Comparison of ENCODE assay signal across 29 cellular contexts in the genomic region with DNA sequence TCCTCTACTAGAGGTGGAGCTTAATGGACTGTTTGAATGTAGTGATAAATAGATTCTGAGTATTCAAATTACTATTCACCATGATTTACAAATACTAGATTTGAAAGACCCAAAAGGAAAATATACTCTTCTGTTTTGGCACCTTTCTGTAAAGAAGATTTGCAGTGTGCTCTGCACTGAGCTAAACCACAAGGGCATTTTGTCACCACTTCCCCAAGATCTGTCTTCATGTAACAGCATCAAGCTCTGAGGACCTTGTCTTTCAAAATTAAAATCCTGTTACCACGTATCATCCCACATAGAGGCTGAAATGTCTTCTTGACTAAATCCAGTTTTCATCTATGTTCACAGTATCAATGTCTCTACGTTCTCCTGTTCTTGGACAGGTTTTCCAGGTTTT. TPM values are rescaled to one million over a fixed set of nuclear protein-coding genes. Genes with fewer than 3 reads are reported as not detected.
"Had no signal": no experiment of that assay in that cellular context is flagged by ENCODE, and none has a peak within 500 bp of the region (broad histone marks: within the 10 kb centered on the region; RNA-seq: fewer than 3 reads in every experiment).

No MANE protein-coding gene starts in this region.

- H3K4me1 Mint-ChIP-seq: activated CD4-positive, alpha-beta T cell treated with anti-CD3 and anti-CD28 coated beads, Interleukin-2, amount 10 ng/mL, durations not matched to agents 24 days and 14 days; activated CD8-positive, alpha-beta memory T cell treated with anti-CD3 and anti-CD28 coated beads, Interleukin-2, amount 10 ng/mL, durations not matched to agents 7 days and 5 days; activated naive CD4-positive, alpha-beta T cell treated with anti-CD3 and anti-CD28 coated beads, Interleukin-2, amount 50 U/mL, for 24 hours had no signal

- H3K4me3 Mint-ChIP-seq: activated CD4-positive, alpha-beta T cell treated with anti-CD3 and anti-CD28 coated beads, Interleukin-2, amount 10 ng/mL, durations not matched to agents 24 days and 14 days; activated CD8-positive, alpha-beta memory T cell treated with anti-CD3 and anti-CD28 coated beads, Interleukin-2, amount 10 ng/mL, durations not matched to agents 7 days and 5 days; activated naive CD4-positive, alpha-beta T cell treated with anti-CD3 and anti-CD28 coated beads, Interleukin-2, amount 50 U/mL, for 24 hours; activated T-cell treated with anti-CD3 and anti-CD28 coated beads, Interleukin-2, amount 50 U/mL, for 24 hours; activated T-helper 1 cell treated with anti-CD3 and anti-CD28 coated beads, Interleukin-12 subunit alpha, Interleukin-12 subunit beta, Interleukin-2, Interleukin-4 antibody, amounts not matched to agents 30 ng/mL and 10 ng/mL and 1 ng/mL, durations not matched to agents 14 hours and 24 hours and 36 hours had no signal

- H3K27ac Mint-ChIP-seq: activated CD4-positive, alpha-beta T cell treated with anti-CD3 and anti-CD28 coated beads, Interleukin-2, amount 10 ng/mL, durations not matched to agents 24 days and 14 days; activated CD8-positive, alpha-beta memory T cell treated with anti-CD3 and anti-CD28 coated beads, Interleukin-2, amount 10 ng/mL, durations not matched to agents 7 days and 5 days; activated naive CD4-positive, alpha-beta T cell treated with anti-CD3 and anti-CD28 coated beads, Interleukin-2, amount 50 U/mL, for 24 hours; activated T-cell treated with anti-CD3 and anti-CD28 coated beads, Interleukin-2, amount 50 U/mL, for 24 hours; activated T-helper 1 cell treated with anti-CD3 and anti-CD28 coated beads, Interleukin-12 subunit alpha, Interleukin-12 subunit beta, Interleukin-2, Interleukin-4 antibody, amounts not matched to agents 30 ng/mL and 10 ng/mL and 1 ng/mL, durations not matched to agents 14 hours and 24 hours and 36 hours had no signal

- ATAC-seq: activated CD4-positive, CD25-positive, alpha-beta regulatory T cell treated with anti-CD3 and anti-CD28 coated beads, Interleukin-2, amount 50 U/mL, for 24 hours; activated CD8-positive, alpha-beta memory T cell treated with anti-CD3 and anti-CD28 coated beads, Interleukin-2, amount 10 ng/mL, durations not matched to agents 7 days and 5 days; Panc1; Right ventricle myocardium inferior had no signal

- H3K27me3 Mint-ChIP-seq: activated CD4-positive, alpha-beta T cell treated with anti-CD3 and anti-CD28 coated beads, Interleukin-2, amount 10 ng/mL, durations not matched to agents 24 days and 14 days; activated CD8-positive, alpha-beta memory T cell treated with anti-CD3 and anti-CD28 coated beads, Interleukin-2, amount 10 ng/mL, durations not matched to agents 7 days and 5 days; activated naive CD4-positive, alpha-beta T cell treated with anti-CD3 and anti-CD28 coated beads, Interleukin-2, amount 50 U/mL, for 24 hours; activated T-cell treated with anti-CD3 and anti-CD28 coated beads, Interleukin-2, amount 50 U/mL, for 24 hours had no signal

- H3K36me3 Mint-ChIP-seq: activated CD8-positive, alpha-beta memory T cell treated with anti-CD3 and anti-CD28 coated beads, Interleukin-2, amount 10 ng/mL, durations not matched to agents 7 days and 5 days; activated naive CD4-positive, alpha-beta T cell treated with anti-CD3 and anti-CD28 coated beads, Interleukin-2, amount 50 U/mL, for 24 hours had no signal

- DNase-seq: activated CD4-positive, alpha-beta T cell treated with anti-CD3 and anti-CD28 coated beads, Interleukin-2, amount 10 ng/mL, durations not matched to agents 24 days and 14 days; activated CD4-positive, alpha-beta T cell treated with anti-CD3 and anti-CD28 coated beads, Interleukin-2, amount 50 U/mL, for 48 hours; activated CD8-positive, alpha-beta memory T cell treated with anti-CD3 and anti-CD28 coated beads, Interleukin-2, amount 10 ng/mL, durations not matched to agents 7 days and 5 days; activated effector memory CD4-positive, alpha-beta T cell treated with Interleukin-2 at 50 U/mL for 16 hours; activated naive CD4-positive, alpha-beta T cell; activated T-cell treated with anti-CD3 and anti-CD28 coated beads, Interleukin-2, amount 50 U/mL, for 24 hours; aorta; central memory CD4-positive, alpha-beta T cell; NCI-H1092; NCI-H1417; NCI-H1694; NCI-H2029; NCI-H2107; NCI-H2171 treated with DMSO at 0.1 percent for 48 hours; NCI-H226; RPMI8226; T-helper 1 cell had no signal

- H3K9me3 Mint-ChIP-seq: activated CD4-positive, alpha-beta T cell treated with anti-CD3 and anti-CD28 coated beads, Interleukin-2, amount 10 ng/mL, durations not matched to agents 24 days and 14 days; activated naive CD4-positive, alpha-beta T cell treated with anti-CD3 and anti-CD28 coated beads, Interleukin-2, amount 50 U/mL, for 24 hours; activated T-cell treated with anti-CD3 and anti-CD28 coated beads, Interleukin-2, amount 50 U/mL, for 24 hours; activated T-helper 1 cell treated with anti-CD3 and anti-CD28 coated beads, Interleukin-12 subunit alpha, Interleukin-12 subunit beta, Interleukin-2, Interleukin-4 antibody, amounts not matched to agents 30 ng/mL and 10 ng/mL and 1 ng/mL, durations not matched to agents 14 hours and 24 hours and 36 hours had no signal

RNA-seq across cellular contexts. Expression of a gene that starts 3.3 kb away (rescaled TPM):
- total RNA-seq: activated CD4-positive, alpha-beta T cell treated with anti-CD3 and anti-CD28 coated beads, Interleukin-2, amount 10 ng/mL, durations not matched to agents 24 days and 14 days; activated CD8-positive, alpha-beta memory T cell treated with anti-CD3 and anti-CD28 coated beads, Interleukin-2, amount 10 ng/mL, durations not matched to agents 7 days and 5 days; activated T-helper 1 cell treated with anti-CD3 and anti-CD28 coated beads, Interleukin-12 subunit alpha, Interleukin-12 subunit beta, Interleukin-2, Interleukin-4 antibody, amounts not matched to agents 30 ng/mL and 10 ng/mL and 1 ng/mL, durations not matched to agents 14 hours and 24 hours and 36 hours; aorta; bronchial epithelial cell; chondrocyte; LHCN-M2; M059J; NCI-H460; OCI-LY7; Right ventricle myocardium inferior; T-helper 2 cell treated with Interferon-gamma antibody and Interleukin-4, amounts not matched to agents 100 ng/mL and 5 ng/mL, for 36 hours had no signal

RNA-seq across cellular contexts. Expression of a gene that starts 46.2 kb away (rescaled TPM):
- total RNA-seq: activated CD4-positive, alpha-beta T cell treated with anti-CD3 and anti-CD28 coated beads, Interleukin-2, amount 10 ng/mL, durations not matched to agents 24 days and 14 days; activated CD8-positive, alpha-beta memory T cell treated with anti-CD3 and anti-CD28 coated beads, Interleukin-2, amount 10 ng/mL, durations not matched to agents 7 days and 5 days; activated T-helper 1 cell treated with anti-CD3 and anti-CD28 coated beads, Interleukin-12 subunit alpha, Interleukin-12 subunit beta, Interleukin-2, Interleukin-4 antibody, amounts not matched to agents 30 ng/mL and 10 ng/mL and 1 ng/mL, durations not matched to agents 14 hours and 24 hours and 36 hours; aorta; chondrocyte; LHCN-M2; M059J; NCI-H460; OCI-LY7; Right ventricle myocardium inferior; T-helper 2 cell treated with Interferon-gamma antibody and Interleukin-4, amounts not matched to agents 100 ng/mL and 5 ng/mL, for 36 hours had no signal
